27 cellular contexts compared by ENCODE assay signal in the genomic region with DNA sequence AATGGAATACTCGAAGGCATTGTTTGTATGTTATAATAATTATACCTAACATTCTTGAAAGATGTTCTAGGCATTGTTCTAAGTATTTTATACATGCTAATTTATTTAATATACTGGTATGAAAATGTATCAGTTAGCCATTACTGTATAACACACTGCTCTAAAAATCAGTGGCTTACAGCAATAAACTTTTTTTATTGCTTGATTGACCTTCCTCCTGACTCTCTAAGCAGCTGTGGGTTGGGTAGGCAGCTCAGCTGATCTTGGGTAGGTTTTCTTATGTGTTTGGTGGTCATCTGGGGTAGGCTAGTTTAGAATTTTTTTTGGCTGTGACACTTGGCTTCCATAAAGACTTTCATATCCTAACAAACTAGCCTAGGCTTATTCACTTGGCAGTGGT.
"Had no signal": no experiment of that assay in that cellular context is flagged by ENCODE, and none has a peak within 500 bp of the region (broad histone marks: within the 10 kb centered on the region; RNA-seq: fewer than 3 reads in every experiment).

No MANE protein-coding gene starts in this region.

- H3K4me1 ChIP-seq: stomach, suprapubic skin, testis, thyroid gland, tibial artery, tibial nerve, transverse colon, upper lobe of left lung, upper lobe of right lung, uterus, vagina had no signal

- H3K4me3 ChIP-seq: stomach, suprapubic skin, testis, thoracic aorta, thyroid gland, tibial artery, tibial nerve, transverse colon, upper lobe of left lung, upper lobe of right lung, uterus, vagina had no signal

- H3K9me3 ChIP-seq: suprapubic skin, testis, thoracic aorta, thyroid gland, upper lobe of right lung, uterus, vagina had no signal

- FAIRE-seq: urothelium cell line had no signal

- H3K27ac ChIP-seq: stomach, suprapubic skin, testis, thoracic aorta, thyroid gland, tibial artery, tibial nerve, transverse colon, upper lobe of left lung, upper lobe of right lung, uterus, vagina had no signal

- DNase-seq: stimulated activated CD4-positive, alpha-beta T cell treated with anti-CD3 and anti-CD28 coated beads, Interleukin-2, amount 100 ng/mL, for 48 hours; stimulated activated CD4-positive, alpha-beta T cell treated with anti-CD3 and anti-CD28 coated beads, Interleukin-4, amount 100 ng/mL, for 1 hour; stimulated activated CD4-positive, alpha-beta T cell treated with anti-CD3 and anti-CD28 coated beads, Interleukin-4, amount 100 ng/mL, for 24 hours; stimulated activated CD4-positive, alpha-beta T cell treated with anti-CD3 and anti-CD28 coated beads, Interleukin-4, amount 100 ng/mL, for 4 hours; stimulated activated CD8-positive, alpha-beta memory T cell treated with anti-CD3 and anti-CD28 coated beads, Interleukin-4, amount 100 ng/mL, for 48 hours; stimulated activated naive B cell treated with anti-CD40 and anti-IgM and Interleukin-4, amounts not matched to agents 10 μg/mL and 1 μg/mL and 100 μg/mL, for 72 hours; stimulated activated naive CD4-positive, alpha-beta T cell; stimulated activated naive CD4-positive, alpha-beta T cell treated with Interleukin-2 at 50 U/mL for 16 hours; stimulated activated naive CD8-positive, alpha-beta T cell treated with anti-CD3 and anti-CD28 coated beads, Interleukin-15, amount 100 ng/mL, for 72 hours; stimulated activated naive CD8-positive, alpha-beta T cell treated with anti-CD3 and anti-CD28 coated beads, Interleukin-15, Interleukin-2, amounts not matched to agents 100 U/mL and 50 U/mL, for 24 hours; stomach; substantia nigra; testis; thyroid gland; tibial artery; transverse colon; trophoblast cell; upper lobe of left lung; upper lobe of right lung; uterus had no signal

- H3K36me3 ChIP-seq: stomach, suprapubic skin, thoracic aorta, thyroid gland, tibial artery, tibial nerve, transverse colon, upper lobe of left lung, upper lobe of right lung, uterus, vagina had no signal

- ATAC-seq: stimulated activated effector memory CD8-positive, alpha-beta T cell treated with anti-CD3 and anti-CD28 coated beads, Interleukin-12 subunit alpha, Interleukin-12 subunit beta, amount 100 ng/mL, for 72 hours; stimulated activated memory B cell treated with anti-CD40 and anti-IgM and Interleukin-4, amounts not matched to agents 10 μg/mL and 1 μg/mL and 100 μg/mL, for 72 hours; stimulated activated naive B cell treated with anti-CD40 and anti-IgM and Interleukin-4, amounts not matched to agents 10 μg/mL and 1 μg/mL and 100 μg/mL, for 72 hours; stimulated activated naive CD8-positive, alpha-beta T cell treated with anti-CD3 and anti-CD28 coated beads, Interleukin-15, amount 100 ng/mL, for 72 hours; stimulated activated naive CD8-positive, alpha-beta T cell treated with anti-CD3 and anti-CD28 coated beads, Interleukin-15, Interleukin-2, amounts not matched to agents 100 U/mL and 50 U/mL, for 24 hours; upper lobe of right lung had no signal

- H3K27me3 ChIP-seq: suprapubic skin, testis, thyroid gland, tibial artery, tibial nerve, transverse colon, upper lobe of left lung, upper lobe of right lung, uterus, vagina had no signal
